ENCODE assay signal across 10 cellular contexts in the genomic region with DNA sequence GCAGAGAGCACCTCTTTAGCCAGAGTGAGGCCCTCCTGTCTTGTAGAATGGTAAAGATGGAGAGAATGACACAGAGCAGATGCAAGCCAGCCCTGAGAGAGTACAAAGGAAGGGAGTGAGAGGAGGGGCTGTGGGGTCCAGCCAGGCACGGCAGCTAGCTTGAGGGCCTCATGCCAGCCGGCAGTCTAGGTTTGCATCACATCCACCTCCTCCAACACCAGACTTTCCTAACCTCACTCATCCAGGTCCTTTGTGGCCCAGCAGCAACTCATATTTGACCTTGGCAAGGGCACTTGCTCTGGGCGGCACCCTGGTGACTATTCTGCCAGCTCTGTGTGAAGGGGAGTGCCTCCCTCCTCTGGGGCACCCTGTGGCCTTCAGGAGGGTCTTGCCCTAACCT. TPM values are rescaled to one million over a fixed set of nuclear protein-coding genes. Genes with fewer than 3 reads are reported as not detected.
DNase-seq lines count a peak whose midpoint lies in the region; ATAC-seq and TF ChIP-seq lines count a peak whose summit lies in the region.
"Had no signal": no experiment of that assay in that cellular context is flagged by ENCODE, and none has a peak within 500 bp of the region (broad histone marks: within the 10 kb centered on the region; RNA-seq: fewer than 3 reads in every experiment).

No MANE protein-coding gene starts in this region.

- CTCF ChIA-PET in activated naive CD4-positive, alpha-beta T cell treated with anti-CD3 and anti-CD28 coated beads for 36 hours (lab: Charles Lee) = interaction anchor here (0.9 to 9.3 kb wide), 8 partner anchors 10 to 242 kb away, joined by 3 to 130 read pairs (median 4); no protein-coding TSS in a partner anchor
- CTCF ChIA-PET in activated naive CD4-positive, alpha-beta T cell treated with anti-CD3 and anti-CD28 coated beads, Interleukin-2, amount 10 ng/mL, durations not matched to agents 7 days and 5 days (lab: Charles Lee) = interaction anchor here (1.1 to 8.9 kb wide), 4 partner anchors 11 to 194 kb away, joined by 3 to 132 read pairs (median 4); no protein-coding TSS in a partner anchor
- CTCF ChIA-PET in PC-3 (lab: Charles Lee) = interaction anchor here (0.6 kb wide), 1 partner anchor 119 kb away, joined by 3 read pairs; a partner anchor contains a TSS
- CTCF ChIA-PET in mammary epithelial cell (lab: Charles Lee; ENCODE audit: low non-redundant PET) = no interaction called here

- H3K36me3 Mint-ChIP-seq in activated naive CD4-positive, alpha-beta T cell treated with anti-CD3 and anti-CD28 coated beads for 36 hours (ENCODE audit: low read depth) = no peaks in the 10 kb centered on the region
- H3K36me3 Mint-ChIP-seq in activated naive CD4-positive, alpha-beta T cell treated with anti-CD3 and anti-CD28 coated beads, Interleukin-2, amount 10 ng/mL, durations not matched to agents 7 days and 5 days = no peaks in the 10 kb centered on the region
- H3K36me3 Mint-ChIP-seq in nephron (ENCODE audit: low read depth) = no peaks in the 10 kb centered on the region

- H4K20me1 ChIP-seq in MM.1S (ENCODE audit: insufficient read depth, low read length) = no peaks in the 10 kb centered on the region
- H4K20me1 ChIP-seq in PC-3 (ENCODE audit: low read length) = no peaks in the 10 kb centered on the region
- H4K20me1 ChIP-seq in mammary epithelial cell (ENCODE audit: insufficient read depth, low read length) = no peaks in the 10 kb centered on the region

- H3K27me3 Mint-ChIP-seq in activated naive CD4-positive, alpha-beta T cell treated with anti-CD3 and anti-CD28 coated beads for 36 hours (ENCODE audit: low read depth) = no peaks in the 10 kb centered on the region
- peaks cover 25% of the 10 kb centered on the region for H3K27me3 Mint-ChIP-seq in activated naive CD4-positive, alpha-beta T cell treated with anti-CD3 and anti-CD28 coated beads, Interleukin-2, amount 10 ng/mL, durations not matched to agents 7 days and 5 days
- H3K27me3 Mint-ChIP-seq in nephron (ENCODE audit: low read depth) = peaks cover 11% of the 10 kb centered on the region

- intact Hi-C loops in activated naive CD4-positive, alpha-beta T cell treated with anti-CD3 and anti-CD28 coated beads for 36 hours (cut with micrococcal nuclease) = loop anchor here (10.0 kb wide), 1 partner anchor 358 kb away; a partner anchor contains a TSS
- intact Hi-C loops in vagina (cut with DNase I) = loop anchor here (5.0 kb wide), 1 partner anchor 50 kb away; no protein-coding TSS in a partner anchor
- intact Hi-C loops in PC-3 (cut with micrococcal nuclease) = no loop called here
- intact Hi-C loops in mammary epithelial cell (cut with micrococcal nuclease) = no loop called here

- peaks cover 35% of the 10 kb centered on the region for H3K4me1 ChIP-seq in vagina
- no peaks in the 10 kb centered on the region for H3K4me1 ChIP-seq in MM.1S (ENCODE audit: low read length)
- peaks cover 30% of the 10 kb centered on the region for H3K4me1 ChIP-seq in PC-3 (ENCODE audit: insufficient read depth, low read length)
- H3K4me1 ChIP-seq in mammary epithelial cell (ENCODE audit: insufficient read depth, low read length) = peaks cover 4% of the 10 kb centered on the region
- H3K4me1 ChIP-seq: BE2C had no signal

- H3K4me2 ChIP-seq in MM.1S (ENCODE audit: low read depth, low read length) (no peak overlapping the region), PC-3 (ENCODE audit: low read length) (no peak overlapping the region), mammary epithelial cell (ENCODE audit: insufficient read depth, low read depth, low read length) (no peak overlapping the region)

- H3K4me3 ChIP-seq in fibroblast of pulmonary artery (replicated peaks; ENCODE audit: low read depth, low read length) = no peak overlapping the region
- H3K4me3 ChIP-seq in vagina = no peak overlapping the region
- H3K4me3 ChIP-seq in MM.1S (ENCODE audit: low read length) = no peak overlapping the region
- no peak overlapping the region for H3K4me3 ChIP-seq in PC-3 (ENCODE audit: low read length)
- H3K4me3 ChIP-seq in mammary epithelial cell (replicated peaks in 1 of 3; ENCODE audit: insufficient read depth in 1 of 3, low read depth in 2 of 3, low read length in 3 of 3) = no peak overlapping the region

- no peaks in the 10 kb centered on the region for H3K9me2 ChIP-seq in MM.1S (replicated peaks; ENCODE audit: insufficient read depth, low read length)
- H3K9me2 ChIP-seq in PC-3 (replicated peaks; ENCODE audit: low read length) = no peaks in the 10 kb centered on the region

- H3F3A ChIP-seq in MM.1S (ENCODE audit: insufficient read depth, low read length) (no peaks in the 10 kb centered on the region), PC-3 (ENCODE audit: low read length, unreplicated experiment) (no peaks in the 10 kb centered on the region)

- no peak overlapping the region for H3K9ac ChIP-seq in MM.1S (ENCODE audit: low read length)
- no peak overlapping the region for H3K9ac ChIP-seq in PC-3 (ENCODE audit: low read length)
- H3K9ac ChIP-seq in mammary epithelial cell (ENCODE audit: insufficient read depth, low read length) = no peak overlapping the region

- peaks cover 12% of the 10 kb centered on the region for H3K4me1 Mint-ChIP-seq in activated naive CD4-positive, alpha-beta T cell treated with anti-CD3 and anti-CD28 coated beads for 36 hours (ENCODE audit: low read depth)
- peaks cover under 1% of the 10 kb centered on the region for H3K4me1 Mint-ChIP-seq in activated naive CD4-positive, alpha-beta T cell treated with anti-CD3 and anti-CD28 coated beads, Interleukin-2, amount 10 ng/mL, durations not matched to agents 7 days and 5 days
- H3K4me1 Mint-ChIP-seq in nephron = peaks cover 72% of the 10 kb centered on the region

- peak overlapping the region; percentile 53 for H3K27ac Mint-ChIP-seq in activated naive CD4-positive, alpha-beta T cell treated with anti-CD3 and anti-CD28 coated beads for 36 hours
- no peak overlapping the region for H3K27ac Mint-ChIP-seq in activated naive CD4-positive, alpha-beta T cell treated with anti-CD3 and anti-CD28 coated beads, Interleukin-2, amount 10 ng/mL, durations not matched to agents 7 days and 5 days
- peak overlapping the region; percentile 93 to 95 (median 95) for H3K27ac Mint-ChIP-seq in nephron
- H3K27ac Mint-ChIP-seq: T-helper 2 cell treated with Interferon-gamma antibody and Interleukin-4, amounts not matched to agents 5 μg/mL and 100 μg/mL, for 36 hours had no signal

- TF ChIP-seq POLR2A in vagina (IDR thresholded peaks at IDR 0.05) = no peak

- H3K27ac ChIP-seq in vagina (peak overlapping the region; percentile 83), MM.1S (ENCODE audit: low read length) (no peak overlapping the region), PC-3 (ENCODE audit: low read length) (no peak overlapping the region), mammary epithelial cell (ENCODE audit: insufficient read depth, low read depth, low read length) (no peak overlapping the region)

- ATAC-seq in PC-3 = no peak

- H2AFZ ChIP-seq in MM.1S (ENCODE audit: low read length) = no peak overlapping the region
- no peak overlapping the region for H2AFZ ChIP-seq in PC-3 (ENCODE audit: low read length)
- H2AFZ ChIP-seq in mammary epithelial cell (ENCODE audit: low read depth, low read length) = no peak overlapping the region

- no peak overlapping the region for H3K4me3 Mint-ChIP-seq in activated naive CD4-positive, alpha-beta T cell treated with anti-CD3 and anti-CD28 coated beads for 36 hours
- H3K4me3 Mint-ChIP-seq in activated naive CD4-positive, alpha-beta T cell treated with anti-CD3 and anti-CD28 coated beads, Interleukin-2, amount 10 ng/mL, durations not matched to agents 7 days and 5 days = no peak overlapping the region
- H3K4me3 Mint-ChIP-seq in nephron = peak overlapping the region in 2 of 3 experiments; percentile 0 to 71
- H3K4me3 Mint-ChIP-seq: T-helper 2 cell treated with Interferon-gamma antibody and Interleukin-4, amounts not matched to agents 5 μg/mL and 100 μg/mL, for 36 hours had no signal

- H3K27me3 ChIP-seq in vagina (no peaks in the 10 kb centered on the region), MM.1S (replicated peaks; ENCODE audit: insufficient read depth, low read length) (no peaks in the 10 kb centered on the region), PC-3 (ENCODE audit: low read length) (no peaks in the 10 kb centered on the region), mammary epithelial cell (ENCODE audit: insufficient read depth, low read length) (no peaks in the 10 kb centered on the region)
- H3K27me3 ChIP-seq: BE2C had no signal

- no peak for TF ChIP-seq CTCF in fibroblast of pulmonary artery (IDR thresholded peaks at IDR 0.05; ENCODE audit: low read length, missing control alignments)
- TF ChIP-seq CTCF in nephron (IDR thresholded peaks at IDR 0.05; ENCODE audit: unreplicated experiment in 3 of 3) = no peak
- no peak for TF ChIP-seq CTCF in vagina (IDR thresholded peaks at IDR 0.05)
- TF ChIP-seq CTCF in MM.1S (IDR thresholded peaks at IDR 0.05; ENCODE audit: low read length) = no peak
- TF ChIP-seq CTCF in PC-3 (conservative IDR thresholded peaks at IDR 0.05; ENCODE audit: low read depth, low read length) = no peak
- no peak for TF ChIP-seq CTCF in mammary epithelial cell (conservative IDR thresholded peaks at IDR 0.05 in 1 of 2, IDR thresholded peaks at IDR 0.05 in 1 of 2; ENCODE audit: extremely low read depth in 1 of 2, insufficient read depth in 1 of 2, low read depth in 1 of 2, low read length in 2 of 2)

- H3K36me3 ChIP-seq in vagina (no peaks in the 10 kb centered on the region), MM.1S (replicated peaks; ENCODE audit: insufficient read depth, low read length) (no peaks in the 10 kb centered on the region), PC-3 (ENCODE audit: low read depth, low read length) (no peaks in the 10 kb centered on the region), mammary epithelial cell (ENCODE audit: insufficient read depth, low read length) (no peaks in the 10 kb centered on the region)
- H3K36me3 ChIP-seq: BE2C had no signal

- H3K9me3 ChIP-seq in vagina = no peaks in the 10 kb centered on the region
- H3K9me3 ChIP-seq in MM.1S (replicated peaks; ENCODE audit: insufficient read depth, low read length) = no peaks in the 10 kb centered on the region
- no peaks in the 10 kb centered on the region for H3K9me3 ChIP-seq in PC-3 (ENCODE audit: low read length)
- no peaks in the 10 kb centered on the region for H3K9me3 ChIP-seq in mammary epithelial cell (replicated peaks; ENCODE audit: insufficient read depth, low read length)
- H3K9me3 ChIP-seq: BE2C had no signal

- H3K9me3 Mint-ChIP-seq in activated naive CD4-positive, alpha-beta T cell treated with anti-CD3 and anti-CD28 coated beads for 36 hours = no peaks in the 10 kb centered on the region
- no peaks in the 10 kb centered on the region for H3K9me3 Mint-ChIP-seq in activated naive CD4-positive, alpha-beta T cell treated with anti-CD3 and anti-CD28 coated beads, Interleukin-2, amount 10 ng/mL, durations not matched to agents 7 days and 5 days
- no peaks in the 10 kb centered on the region for H3K9me3 Mint-ChIP-seq in nephron
- H3K9me3 Mint-ChIP-seq: T-helper 2 cell treated with Interferon-gamma antibody and Interleukin-4, amounts not matched to agents 5 μg/mL and 100 μg/mL, for 36 hours had no signal

- H3K79me2 ChIP-seq in MM.1S (ENCODE audit: low read length) = no peaks in the 10 kb centered on the region
- H3K79me2 ChIP-seq in PC-3 (ENCODE audit: low read length) = no peaks in the 10 kb centered on the region
- H3K79me2 ChIP-seq in mammary epithelial cell (ENCODE audit: insufficient read depth, low read length) = no peaks in the 10 kb centered on the region

- POLR2A ChIA-PET in PC-3 (lab: Charles Lee; ENCODE audit: unreplicated experiment) = no interaction called here

- dilution Hi-C loops in mammary epithelial cell (cut with HindIII; ENCODE audit: low sequenced_read_pairs) = loop anchor here (5.0 to 10.0 kb wide), 4 partner anchors 40 to 195 kb away; no protein-coding TSS in a partner anchor

- DNase-seq in activated naive CD4-positive, alpha-beta T cell treated with anti-CD3 and anti-CD28 coated beads for 36 hours = no peak
- no peak for DNase-seq in activated naive CD4-positive, alpha-beta T cell treated with anti-CD3 and anti-CD28 coated beads, Interleukin-2, amount 10 ng/mL, durations not matched to agents 7 days and 5 days
- DNase-seq in fibroblast of pulmonary artery (ENCODE audit: low read depth) (peak; percentile 70), vagina (ENCODE audit: extremely low spot score in 2 of 2) (no peak), MM.1S (no peak), PC-3 (no peak), mammary epithelial cell (no peak)
- DNase-seq: BE2C had no signal

- 66% methylated on average over 3 of the region's 3 CpGs for WGBS in mammary epithelial cell (ENCODE audit: low coverage, missing lambda C conversion rate)

- BruUV-seq in PC-3 (replicated peaks; lab: Mats Ljungman, UMichigan) (no TSS peak), mammary epithelial cell (replicated peaks; lab: Mats Ljungman, UMichigan) (no TSS peak)

- in situ Hi-C loops in mammary epithelial cell (cut with MboI; ENCODE audit: low sequenced_read_pairs in 2 of 2) = loop anchor here (5.0 to 25.0 kb wide), 3 partner anchors 108 to 305 kb away; no protein-coding TSS in a partner anchor

RNA-seq across cellular contexts. Expression of a gene that starts 13.3 kb away (rescaled TPM):
- not detected for total RNA-seq in activated naive CD4-positive, alpha-beta T cell treated with anti-CD3 and anti-CD28 coated beads for 36 hours
- total RNA-seq in vagina (not detected), PC-3 (2014; rRNA removed) (not detected in 2 replicates), mammary epithelial cell (not detected)
- not detected for polyA plus RNA-seq in mammary epithelial cell
- polyA minus RNA-seq in mammary epithelial cell = not detected

RNA-seq across cellular contexts. Expression of a gene that starts 31.6 kb away (rescaled TPM):
- total RNA-seq in activated naive CD4-positive, alpha-beta T cell treated with anti-CD3 and anti-CD28 coated beads for 36 hours = not detected
- total RNA-seq in vagina (128 TPM), PC-3 (2014; rRNA removed) (not detected in 2 replicates), mammary epithelial cell (under 1 TPM; under 0.01 to 0.12 TPM)
- polyA plus RNA-seq in mammary epithelial cell = 0.03 TPM
- 1.6 TPM for polyA minus RNA-seq in mammary epithelial cell

Comparison
In these comparisons a context has a peak if more than half of its experiments do, and no peak if none do; other contexts are left out.
1. H3K4me3 Mint-ChIP-seq: peak in nephron (2 of 3); none in activated naive CD4-positive, alpha-beta T cell treated with anti-CD3 and anti-CD28 coated beads for 36 hours (single experiment) and activated naive CD4-positive, alpha-beta T cell treated with anti-CD3 and anti-CD28 coated beads, Interleukin-2, amount 10 ng/mL, durations not matched to agents 7 days and 5 days (single experiment).
2. RNA of a gene that starts 31.6 kb away (total RNA-seq): 128 TPM in vagina (single experiment); under 0.01 to 0.12 TPM in mammary epithelial cell, not detected in activated naive CD4-positive, alpha-beta T cell treated with anti-CD3 and anti-CD28 coated beads for 36 hours and not detected in PC-3; every median in the first group is over 100 times any median in the second.
3. intact Hi-C loops: an anchor here in activated naive CD4-positive, alpha-beta T cell treated with anti-CD3 and anti-CD28 coated beads for 36 hours (10.0 kb wide) and vagina (5.0 kb wide); none called in PC-3 and mammary epithelial cell.